ENCODE assay signal across 8 cellular contexts in the genomic region with DNA sequence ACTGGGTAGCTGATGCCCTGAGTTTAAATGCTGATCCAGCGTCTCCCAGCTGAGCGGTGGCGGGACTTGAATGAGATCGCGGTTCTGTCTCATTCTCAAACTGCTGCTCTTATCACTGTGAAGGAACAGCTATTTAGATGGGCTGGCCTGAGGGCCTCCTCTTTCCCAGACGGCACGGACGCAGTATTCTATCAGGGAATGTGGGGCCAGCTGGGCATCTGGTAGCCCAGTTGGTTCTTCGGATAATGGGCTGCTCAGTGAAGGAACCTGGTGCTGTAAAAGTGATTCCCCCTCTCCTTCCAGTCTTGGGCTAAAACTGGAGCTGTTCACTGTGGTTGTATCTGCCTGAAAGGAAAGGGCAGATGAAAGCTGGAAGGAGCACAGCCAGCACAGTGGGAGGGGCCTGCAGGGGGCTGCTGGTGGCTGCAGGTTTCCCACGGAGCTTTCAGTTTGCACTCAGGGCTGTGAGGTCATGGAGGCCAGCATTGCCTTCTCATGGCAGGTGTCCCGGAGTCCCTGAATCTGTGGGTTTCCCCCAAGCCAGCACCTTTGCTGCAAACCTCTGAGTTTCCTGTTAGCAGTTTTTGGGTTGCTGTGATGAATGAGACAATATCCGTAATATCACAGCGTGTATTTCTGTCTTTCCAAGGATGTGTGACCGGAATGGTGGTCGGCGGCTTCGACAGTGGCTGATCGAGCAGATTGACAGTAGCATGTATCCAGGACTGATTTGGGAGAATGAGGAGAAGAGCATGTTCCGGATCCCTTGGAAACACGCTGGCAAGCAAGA. TPM values are rescaled to one million over a fixed set of nuclear protein-coding genes. Genes with fewer than 3 reads are reported as not detected.
DNase-seq lines count a peak whose midpoint lies in the region; ATAC-seq and TF ChIP-seq lines count a peak whose summit lies in the region.

No MANE protein-coding gene starts in this region.

- peaks cover 4% of the 10 kb centered on the region for H3K4me1 Mint-ChIP-seq in WTC11
- peaks cover 84 to 91% of the 10 kb centered on the region in 2 donors for H3K4me1 Mint-ChIP-seq in immature natural killer cell

- no peaks in the 10 kb centered on the region for H3K36me3 Mint-ChIP-seq in WTC11
- H3K36me3 Mint-ChIP-seq in immature natural killer cell: peaks cover 18 to 51% (median 49%) of the 10 kb centered on the region in 3 donors

- ATAC-seq in GM18861 (IDR thresholded peaks at IDR 0.05; ENCODE audit: unreplicated experiment): peak; percentile 40
- ATAC-seq in HG02840 (IDR thresholded peaks at IDR 0.05; ENCODE audit: low FRiP score, unreplicated experiment): peak; percentile 67
- ATAC-seq in WTC11: no peak

- DNase-seq in WTC11 (ENCODE audit: low spot score) (no peak), immature natural killer cell (peak; percentile 80 to 85 (median 83)), HPDE6-E6E7 (ENCODE audit: extremely low spot score) (no peak), C1 segment of cervical spinal cord (lab: John Stamatoyannopoulos, UW) (no peak), NCI-H2107 treated with DMSO at 0.1 percent for 48 hours (lab: John Stamatoyannopoulos, UW; ENCODE audit: unreplicated experiment) (no peak), EL (no peak)

- H3K27me3 Mint-ChIP-seq in WTC11 (ENCODE audit: low read depth) (peaks cover 43% of the 10 kb centered on the region), immature natural killer cell (ENCODE audit: low read depth in 3 of 3) (peaks cover 0 to 18% (median 3%) of the 10 kb centered on the region in 3 donors)

- no peak overlapping the region for H3K27ac Mint-ChIP-seq in WTC11
- peak overlapping the region; percentile 91 to 97 (median 96) for H3K27ac Mint-ChIP-seq in immature natural killer cell

- H3K9me3 Mint-ChIP-seq in WTC11 (peaks cover 12% of the 10 kb centered on the region), immature natural killer cell (no peaks in the 10 kb centered on the region)

- no peak for TF ChIP-seq CTCF in WTC11 (IDR thresholded peaks at IDR 0.05)

- POLR2A ChIA-PET in WTC11 (lab: Charles Lee): no interaction called here

- H3K4me3 Mint-ChIP-seq in WTC11 (no peak overlapping the region), immature natural killer cell (peak overlapping the region; percentile 86 to 95 (median 92))

- CTCF ChIA-PET in WTC11 (lab: Charles Lee): interaction anchor here (1.2 to 2.2 kb wide), 4 partner anchors 11 to 86 kb away, joined by 3 to 13 read pairs (median 8); no protein-coding TSS in a partner anchor

TF ChIP-seq in WTC11, 78 proteins besides CTCF, POLR2A, EP300 and RAD21:
- TF ChIP-seq ZNF423 (CRISPR knock-in tag; IDR thresholded peaks at IDR 0.05) (0 out of 2 replicates have a peak, but pooled peaks have one; percentile 7), SMAD4 (CRISPR knock-in tag; IDR thresholded peaks at IDR 0.05) (no peak)
TF ChIP-seq in WTC11: peak in this region for 1.

RNA-seq across cellular contexts. Expression of gene IRF8, which starts 3.6 kb away (rescaled TPM):
- 1.1 to 1.7 TPM (median 1.3 TPM) in 3 replicates for total RNA-seq in WTC11 (2021)
- 10 to 100 TPM; 69.7 to 92.8 (median 73.6) TPM for polyA plus RNA-seq in immature natural killer cell

Comparison
In these comparisons a context has a peak if more than half of its experiments do, and no peak if none do; other contexts are left out.
1. DNase-seq: peak in immature natural killer cell (3 of 3); none in WTC11 (single experiment), HPDE6-E6E7 (single experiment), C1 segment of cervical spinal cord (0 of 14), NCI-H2107 treated with DMSO at 0.1 percent for 48 hours (single experiment) and EL (single experiment).